21 cellular contexts compared by ENCODE assay signal in genomic region chr12:48060474-48060873, GRCh38. TPM values are rescaled to one million over a fixed set of nuclear protein-coding genes. Genes with fewer than 3 reads are reported as not detected.
"Had no signal": no experiment of that assay in that cellular context is flagged by ENCODE, and none has a peak within 500 bp of the region (broad histone marks: within the 10 kb centered on the region; RNA-seq: fewer than 3 reads in every experiment).

No MANE protein-coding gene starts in this region.

- FAIRE-seq: RCC 7860 had no signal

- DNase-seq: Karpas-422, KG1, MG63, NCI-H1092, NCI-H1436, NCI-H187, NCI-H2029, NCI-H2081 treated with DMSO at 0.1 percent for 48 hours, NCI-H2171, NCI-H226, NCI-H446, NCI-H510A, NCI-H524 treated with DMSO at 0.1 percent for 48 hours, NCI-H69, NCI-H774, Right ventricle myocardium superior, RPMI8226, SIG-M5, SK-N-SH, SW 1271 had no signal

- H3K9ac ChIP-seq: SK-N-SH had no signal

- H3K27me3 ChIP-seq: MG63 had no signal

- H3K4me3 ChIP-seq: MG63 had no signal

- H3K4me2 ChIP-seq: SK-N-SH had no signal

RNA-seq across cellular contexts. Expression of gene COL2A1, which starts 56.2 kb away (rescaled TPM):
- total RNA-seq: Right ventricle myocardium superior had no signal
